Comparison of ENCODE assay signal across 1 cellular context in the genomic region with DNA sequence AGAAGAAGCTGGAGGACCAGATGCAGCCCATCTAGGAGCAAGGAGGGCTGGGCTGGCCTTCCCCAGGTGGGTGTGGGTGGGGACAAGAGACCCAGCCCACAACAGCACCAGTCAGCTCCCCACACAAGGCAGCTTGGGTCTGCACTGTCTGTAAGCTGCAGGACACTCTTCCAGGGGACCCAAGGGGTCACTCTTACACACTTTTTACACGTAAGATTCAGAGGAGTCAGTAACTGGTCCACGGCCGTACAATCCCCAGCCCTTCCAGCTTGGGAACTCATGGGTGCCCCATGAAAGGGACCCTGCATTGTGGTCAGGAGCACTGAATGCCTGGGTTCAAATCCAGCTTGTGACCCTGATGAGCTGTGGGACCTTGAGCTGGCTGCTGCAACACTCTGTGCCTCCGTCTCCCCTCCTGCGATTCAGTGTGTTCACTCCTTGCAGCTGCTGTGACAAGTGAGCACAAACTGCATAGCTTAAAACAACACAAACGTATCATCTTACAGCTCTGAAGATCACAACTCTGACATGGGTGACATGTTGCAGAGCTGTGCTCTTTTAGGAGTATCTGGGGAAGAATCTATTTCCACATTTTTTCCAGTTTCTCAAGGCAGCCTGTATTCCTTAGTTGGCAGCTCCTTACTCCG.
TF ChIP-seq lines count a peak whose summit lies in the region.

No MANE protein-coding gene starts in this region.

TF ChIP-seq in K562, 482 proteins besides CTCF, POLR2A, EP300 and RAD21 (continued from another document):
- TF ChIP-seq, protein P1, sequence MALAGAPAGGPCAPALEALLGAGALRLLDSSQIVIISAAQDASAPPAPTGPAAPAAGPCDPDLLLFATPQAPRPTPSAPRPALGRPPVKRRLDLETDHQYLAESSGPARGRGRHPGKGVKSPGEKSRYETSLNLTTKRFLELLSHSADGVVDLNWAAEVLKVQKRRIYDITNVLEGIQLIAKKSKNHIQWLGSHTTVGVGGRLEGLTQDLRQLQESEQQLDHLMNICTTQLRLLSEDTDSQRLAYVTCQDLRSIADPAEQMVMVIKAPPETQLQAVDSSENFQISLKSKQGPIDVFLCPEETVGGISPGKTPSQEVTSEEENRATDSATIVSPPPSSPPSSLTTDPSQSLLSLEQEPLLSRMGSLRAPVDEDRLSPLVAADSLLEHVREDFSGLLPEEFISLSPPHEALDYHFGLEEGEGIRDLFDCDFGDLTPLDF (CRISPR knock-in tag; IDR thresholded peaks at IDR 0.05): no peak
- TF ChIP-seq, protein P2, sequence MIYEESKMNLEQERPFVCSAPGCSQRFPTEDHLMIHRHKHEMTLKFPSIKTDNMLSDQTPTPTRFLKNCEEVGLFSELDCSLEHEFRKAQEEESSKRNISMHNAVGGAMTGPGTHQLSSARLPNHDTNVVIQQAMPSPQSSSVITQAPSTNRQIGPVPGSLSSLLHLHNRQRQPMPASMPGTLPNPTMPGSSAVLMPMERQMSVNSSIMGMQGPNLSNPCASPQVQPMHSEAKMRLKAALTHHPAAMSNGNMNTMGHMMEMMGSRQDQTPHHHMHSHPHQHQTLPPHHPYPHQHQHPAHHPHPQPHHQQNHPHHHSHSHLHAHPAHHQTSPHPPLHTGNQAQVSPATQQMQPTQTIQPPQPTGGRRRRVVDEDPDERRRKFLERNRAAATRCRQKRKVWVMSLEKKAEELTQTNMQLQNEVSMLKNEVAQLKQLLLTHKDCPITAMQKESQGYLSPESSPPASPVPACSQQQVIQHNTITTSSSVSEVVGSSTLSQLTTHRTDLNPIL (CRISPR knock-in tag; IDR thresholded peaks at IDR 0.05): no peak
